17 cellular contexts compared by ENCODE assay signal in genomic region chr16:69244336-69244735, GRCh38.
"Had no signal": no experiment of that assay in that cellular context is flagged by ENCODE, and none has a peak within 500 bp of the region (broad histone marks: within the 10 kb centered on the region; RNA-seq: fewer than 3 reads in every experiment).

No MANE protein-coding gene starts in this region.

- H3K4me1 Mint-ChIP-seq: naive B cell had no signal

- H3K9me3 Mint-ChIP-seq: naive B cell had no signal

- H3K27ac ChIP-seq: heart left ventricle, neutrophil, upper lobe of left lung, uterus had no signal

- H3K4me3 ChIP-seq: dorsolateral prefrontal cortex, heart left ventricle, upper lobe of left lung, uterus had no signal

- ATAC-seq: esophagus mucosa, heart left ventricle, left colon, right cardiac atrium had no signal

- H3K27me3 ChIP-seq: dorsolateral prefrontal cortex, heart left ventricle, neutrophil, upper lobe of left lung, uterus had no signal

- H3K27ac Mint-ChIP-seq: naive B cell had no signal

- DNase-seq: cortex of kidney; dorsolateral prefrontal cortex; effector CD8-positive, alpha-beta T cell; heart left ventricle; hippocampal formation; left colon; mesendoderm; naive B cell; posterior cingulate gyrus; right cardiac atrium; small intestine; stimulated activated CD4-positive, alpha-beta T cell treated with anti-CD3 and anti-CD28 coated beads, Interleukin-12 subunit alpha, Interleukin-12 subunit beta, amount 100 ng/mL, for 4 hours; stimulated activated naive CD4-positive, alpha-beta T cell treated with Interleukin-2 at 50 U/mL for 16 hours; uterus had no signal

- H3K4me1 ChIP-seq: uterus had no signal

- H3K9me3 ChIP-seq: heart left ventricle, neutrophil, upper lobe of left lung, uterus had no signal

- H3K36me3 ChIP-seq: uterus had no signal

- H3K27me3 Mint-ChIP-seq: naive B cell had no signal

- H3K4me3 Mint-ChIP-seq: naive B cell had no signal
